8 cellular contexts compared by ENCODE assay signal in the genomic region with DNA sequence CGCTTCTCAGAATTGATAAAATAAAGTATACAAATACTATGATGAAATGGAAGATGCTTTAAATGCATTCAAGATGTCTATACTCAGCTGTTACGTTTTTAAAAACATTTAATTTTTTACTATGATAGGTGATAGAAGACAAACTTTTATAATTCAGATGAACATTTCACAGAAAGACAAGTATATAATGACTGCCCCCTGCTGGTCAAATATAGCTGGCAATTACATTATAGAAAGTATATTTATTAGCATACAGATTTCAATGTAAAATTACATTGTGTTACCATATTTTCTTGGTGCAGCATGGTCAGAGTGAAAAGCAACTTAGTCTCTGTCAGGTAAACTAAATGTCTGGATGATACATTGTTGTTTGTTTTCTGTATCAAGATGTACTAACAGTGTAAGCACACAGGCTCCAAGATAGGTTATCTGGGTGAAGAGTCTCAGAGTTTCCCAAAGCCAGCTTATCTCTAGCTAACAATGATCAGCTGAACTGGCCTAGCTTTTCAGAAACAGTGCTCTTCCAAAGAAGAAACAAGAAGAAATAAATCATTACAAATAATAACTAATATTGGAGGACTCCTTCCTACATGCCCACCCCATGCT. TPM values are rescaled to one million over a fixed set of nuclear protein-coding genes. Genes with fewer than 3 reads are reported as not detected.
DNase-seq lines count a peak whose midpoint lies in the region; ATAC-seq and TF ChIP-seq lines count a peak whose summit lies in the region.

No MANE protein-coding gene starts in this region.

- ATAC-seq in CD8-positive, alpha-beta T cell: no peak
- ATAC-seq in GM19395 (IDR thresholded peaks at IDR 0.05; ENCODE audit: unreplicated experiment) (peak; percentile 50), foreskin keratinocyte (no peak), GM19452 (IDR thresholded peaks at IDR 0.05; ENCODE audit: unreplicated experiment) (no peak)

- no peaks in the 10 kb centered on the region for H3K27me3 ChIP-seq in CD8-positive, alpha-beta T cell (ENCODE audit: insufficient read depth, low read length)
- H3K27me3 ChIP-seq in foreskin keratinocyte (no peaks in the 10 kb centered on the region), tibial artery (no peaks in the 10 kb centered on the region)

- in situ Hi-C loops in SK-MEL-5 (cut with HindIII; ENCODE audit: low pct_unique_long_range_greater_than_20kb, low sequenced_read_pairs): no loop called here

- H3K36me3 Mint-ChIP-seq in CD8-positive, alpha-beta T cell: no peaks in the 10 kb centered on the region

- no peak overlapping the region for H3K4me3 ChIP-seq in CD8-positive, alpha-beta T cell (ENCODE audit: low read depth, low read length)
- H3K4me3 ChIP-seq in tibial artery: no peak overlapping the region

- CTCF ChIA-PET in CD8-positive, alpha-beta T cell (lab: Charles Lee): interaction anchor here (0.7 to 1.8 kb wide), 4 partner anchors 10 to 671 kb away, joined by 3 to 6 read pairs (median 4); no protein-coding TSS in a partner anchor

- peaks cover 6% of the 10 kb centered on the region for H3K27me3 Mint-ChIP-seq in CD8-positive, alpha-beta T cell (ENCODE audit: low read depth)

- no peak overlapping the region for H3K4me3 Mint-ChIP-seq in CD8-positive, alpha-beta T cell

- peak in 2 of 7 experiments; percentile 0 to 5 for DNase-seq in CD8-positive, alpha-beta T cell
- DNase-seq in SK-MEL-5 (ENCODE audit: low read depth, low spot score) (peak; percentile 40), foreskin keratinocyte (no peak), tibial artery (no peak), NCI-H1092 (lab: John Stamatoyannopoulos, UW) (no peak)
- no peak for DNase-seq in NK-92 treated with Interleukin-12 subunit alpha and Interleukin-12 subunit beta, amount 100 ng/mL, for 24 hours (lab: John Stamatoyannopoulos, UW)

- H3K36me3 ChIP-seq in CD8-positive, alpha-beta T cell (ENCODE audit: insufficient read depth, low read length): no peaks in the 10 kb centered on the region
- H3K36me3 ChIP-seq in tibial artery: no peaks in the 10 kb centered on the region

- POLR2A ChIA-PET in CD8-positive, alpha-beta T cell (lab: Charles Lee): no interaction called here

- H3K9me3 ChIP-seq in CD8-positive, alpha-beta T cell (ENCODE audit: low read length): no peaks in the 10 kb centered on the region
- H3K9me3 ChIP-seq in tibial artery: no peaks in the 10 kb centered on the region

- intact Hi-C loops in CD8-positive, alpha-beta T cell (cut with DNase I, micrococcal nuclease): loop anchor here in 1 of 2 experiments (1.0 kb wide), 1 partner anchor 421 kb away; no protein-coding TSS in a partner anchor
- intact Hi-C loops in tibial artery (cut with DNase I; ENCODE audit: low total_unique reads): loop anchor here (10.0 kb wide), 1 partner anchor 422 kb away; no protein-coding TSS in a partner anchor

- TF ChIP-seq CTCF in CD8-positive, alpha-beta T cell (IDR thresholded peaks at IDR 0.05): peak; percentile 47
- peak; percentile 67 for TF ChIP-seq CTCF in foreskin keratinocyte (conservative IDR thresholded peaks at IDR 0.05)
- peak; percentile 43 to 48 for TF ChIP-seq CTCF in tibial artery (IDR thresholded peaks at IDR 0.05)

- no peaks in the 10 kb centered on the region for H3K4me1 Mint-ChIP-seq in CD8-positive, alpha-beta T cell (ENCODE audit: low read depth)

- no peaks in the 10 kb centered on the region for H3K4me1 ChIP-seq in CD8-positive, alpha-beta T cell (ENCODE audit: insufficient read depth, low read length)
- H3K4me1 ChIP-seq in foreskin keratinocyte: no peaks in the 10 kb centered on the region
- H3K4me1 ChIP-seq in tibial artery: no peaks in the 10 kb centered on the region

- no peak overlapping the region for H3K27ac ChIP-seq in CD8-positive, alpha-beta T cell (ENCODE audit: low read depth, low read length)
- H3K27ac ChIP-seq in foreskin keratinocyte: no peak overlapping the region
- H3K27ac ChIP-seq in tibial artery: no peak overlapping the region

- H3K27ac Mint-ChIP-seq in CD8-positive, alpha-beta T cell: no peak overlapping the region

- no peaks in the 10 kb centered on the region for H3K9me3 Mint-ChIP-seq in CD8-positive, alpha-beta T cell

RNA-seq across cellular contexts. Expression of a gene that starts 54.1 kb away (rescaled TPM):
- total RNA-seq in CD8-positive, alpha-beta T cell: not detected
- 202 and 205 TPM in 2 replicates for total RNA-seq in SK-MEL-5 (2014; rRNA removed; shearing (Covaris generic))
- polyA plus RNA-seq in SK-MEL-5 (2015; cell fraction: cytosol; rRNA removed): 425 and 490 TPM in 2 replicates
- 75.1 and 82.3 TPM in 2 replicates for polyA plus RNA-seq in SK-MEL-5 (2015; cell fraction: nucleus; rRNA removed)
- 68.8 and 129 TPM in 2 replicates for total RNA-seq in foreskin keratinocyte
- 65.6 and 118 TPM in 2 replicates for polyA plus RNA-seq in foreskin keratinocyte

Comparison
In these comparisons a context has a peak if more than half of its experiments do, and no peak if none do; other contexts are left out.
1. RNA of a gene that starts 54.1 kb away (total RNA-seq): 202 to 205 TPM in SK-MEL-5 and 68.8 to 129 TPM in foreskin keratinocyte; not detected in CD8-positive, alpha-beta T cell; every median in the first group is over 10 times any median in the second.
2. Peak in every context shown above with its lines, with median percentiles within 50 percentile points of each other: CTCF ChIP-seq.